8 cellular contexts compared by ENCODE assay signal in genomic region chr12:68331869-68332725, GRCh38. TPM values are rescaled to one million over a fixed set of nuclear protein-coding genes. Genes with fewer than 3 reads are reported as not detected.
DNase-seq lines count a peak whose midpoint lies in the region; ATAC-seq and TF ChIP-seq lines count a peak whose summit lies in the region.

MDM1 (minus strand) TSS chr12:68332362; CDS start chr12:68332245, 117 bp downstream.

- H3K9me3 Mint-ChIP-seq in progenitor cell of endocrine pancreas (ENCODE audit: low read depth): no peaks in the 10 kb centered on the region

- intact Hi-C loops in T-helper 1 cell treated with Interleukin-12 subunit alpha and Interleukin-12 subunit beta and Interleukin-4 antibody, amounts not matched to agents 30 ng/mL and 1 ng/mL, for 36 hours (cut with micrococcal nuclease): loop anchor here (1.0 to 5.0 kb wide), 18 partner anchors 33 to 1063 kb away; partner anchors contain the start of genes CAND1, CPM, DYRK2 and NUP107
- intact Hi-C loops in left ventricle myocardium inferior (cut with micrococcal nuclease): no loop called here

- peak within 1 kb of the TSS; percentile 88 for H3K4me3 Mint-ChIP-seq in progenitor cell of endocrine pancreas (ENCODE audit: low read depth)

- peaks cover 18% of the 10 kb centered on the region for H3K4me1 ChIP-seq in left ventricle myocardium inferior

- H3K36me3 ChIP-seq in left ventricle myocardium inferior: peaks cover 3% of the 10 kb centered on the region

- H3K4me1 Mint-ChIP-seq in progenitor cell of endocrine pancreas (ENCODE audit: low read depth): peaks cover 11% of the 10 kb centered on the region

- H3K9me3 ChIP-seq in left ventricle myocardium inferior (replicated peaks): no peaks in the 10 kb centered on the region

- peak within 1 kb of the TSS; percentile 93 for H3K4me3 ChIP-seq in left ventricle myocardium inferior

- H3K27ac Mint-ChIP-seq in progenitor cell of endocrine pancreas: peak within 1 kb of the TSS; percentile 90

- DNase-seq in GM13976 (ENCODE audit: low spot score): peak; percentile 97
- peak; percentile 95 for DNase-seq in NCI-H146 treated with DMSO at 0.1 percent for 48 hours (lab: John Stamatoyannopoulos, UW; ENCODE audit: unreplicated experiment)
- peak; percentile 92 for DNase-seq in amniotic stem cell (lab: John Stamatoyannopoulos, UW)
- peak; percentile 97 for DNase-seq in left ventricle myocardium inferior
- peak; percentile 96 for DNase-seq in progenitor cell of endocrine pancreas (ENCODE audit: low spot score, unreplicated experiment)
- peak; percentile 97 for DNase-seq in ureter (ENCODE audit: low spot score)

- H3K27ac ChIP-seq in left ventricle myocardium inferior (replicated peaks): peak within 1 kb of the TSS; percentile 59

- no peaks in the 10 kb centered on the region for H3K27me3 ChIP-seq in left ventricle myocardium inferior (ENCODE audit: low read depth)

- peaks cover 1% of the 10 kb centered on the region for H3K36me3 Mint-ChIP-seq in progenitor cell of endocrine pancreas (ENCODE audit: insufficient read depth)

- TF ChIP-seq CTCF in GM13976 (IDR thresholded peaks at IDR 0.05; ENCODE audit: borderline replicate concordance, control extremely low read depth, extremely low read depth, insufficient read depth, missing control alignments) (no peak), left ventricle myocardium inferior (IDR thresholded peaks at IDR 0.05; ENCODE audit: borderline replicate concordance) (no peak), progenitor cell of endocrine pancreas (IDR thresholded peaks at IDR 0.05; ENCODE audit: unreplicated experiment) (no peak)

- in situ Hi-C loops in GM13976 (cut with MboI; ENCODE audit: low sequenced_read_pairs, unreplicated experiment): no loop called here

- peaks cover 16% of the 10 kb centered on the region for H3K27me3 Mint-ChIP-seq in progenitor cell of endocrine pancreas

- peak; percentile 99 for ATAC-seq in HG02870 (IDR thresholded peaks at IDR 0.05; ENCODE audit: unreplicated experiment)

RNA-seq across cellular contexts. Expression of gene MDM1, which starts in this region (rescaled TPM):
- total RNA-seq in T-helper 1 cell treated with Interleukin-12 subunit alpha and Interleukin-12 subunit beta and Interleukin-4 antibody, amounts not matched to agents 30 ng/mL and 1 ng/mL, for 36 hours: 26.3 and 30.6 TPM in 2 replicates
- total RNA-seq in left ventricle myocardium inferior: 7.8 TPM
- total RNA-seq in progenitor cell of endocrine pancreas: 21.5 and 24.6 TPM in 2 replicates
- total RNA-seq in ureter: 24.7 TPM

Comparison
In these comparisons a context has a peak if more than half of its experiments do, and no peak if none do; other contexts are left out.
1. Peak in every context shown above with its lines: DNase-seq, ATAC-seq, H3K4me3 ChIP-seq and H3K27ac ChIP-seq.